Comparison of ENCODE assay signal across 9 cellular contexts in the genomic region with DNA sequence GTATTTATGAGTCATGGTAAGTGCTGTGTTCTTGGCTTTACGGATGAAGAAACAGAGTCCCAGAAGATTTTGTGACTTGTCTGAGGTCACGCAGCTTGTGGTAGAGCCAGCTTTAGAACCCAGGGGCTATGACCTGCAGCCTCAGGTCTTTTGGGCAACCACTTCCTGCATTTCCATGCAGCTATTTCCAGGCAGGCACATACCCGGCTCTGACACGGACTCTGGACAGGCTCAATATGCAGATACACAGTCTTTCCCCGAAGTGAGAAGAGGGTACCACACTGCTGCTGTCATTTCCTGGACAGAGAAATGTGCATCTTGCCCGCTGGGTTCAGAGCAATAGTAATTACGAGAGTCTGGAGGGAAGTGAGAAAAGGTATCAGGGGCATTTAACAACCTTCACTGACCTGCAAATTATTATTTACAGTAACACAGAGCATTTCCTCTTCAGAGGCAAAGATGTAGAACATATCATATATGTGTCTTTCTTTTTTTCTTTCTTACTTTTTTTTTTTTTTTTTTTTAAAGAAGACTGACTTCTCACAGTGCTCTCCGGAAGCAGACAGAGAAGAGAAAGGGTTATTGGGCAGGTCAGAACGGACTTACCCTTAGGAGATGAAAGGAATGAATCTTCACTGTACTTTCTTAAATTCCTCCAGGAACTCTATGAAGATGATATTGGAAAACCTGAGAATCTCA.
DNase-seq lines count a peak whose midpoint lies in the region; ATAC-seq and TF ChIP-seq lines count a peak whose summit lies in the region.
"Had no signal": no experiment of that assay in that cellular context is flagged by ENCODE, and none has a peak within 500 bp of the region (broad histone marks: within the 10 kb centered on the region; RNA-seq: fewer than 3 reads in every experiment).

No MANE protein-coding gene starts in this region.

- DNase-seq in CD4-positive, alpha-beta T cell: peak in 1 of 10 experiments; percentile 1
- DNase-seq in activated CD4-positive, alpha-beta T cell treated with anti-CD3 and anti-CD28 coated beads, Interleukin-2, amount 50 U/mL, for 48 hours: peak; percentile 69 to 80
- peak; percentile 79 for DNase-seq in natural killer cell treated with Interleukin-12 subunit alpha and Interleukin-12 subunit beta and Interleukin-15 and Interleukin-18, amount 100 ng/mL, for 72 hours (ENCODE audit: low spot score)
- DNase-seq in HuH-7 (ENCODE audit: low spot score) (no peak), GM03348 (ENCODE audit: low spot score) (no peak), omental fat pad (ENCODE audit: low spot score) (no peak)

- no peaks in the 10 kb centered on the region for H3K27me3 Mint-ChIP-seq in CD4-positive, alpha-beta T cell
- peaks cover 7% of the 10 kb centered on the region in 2 donors for H3K27me3 Mint-ChIP-seq in natural killer cell treated with Interleukin-12 subunit alpha and Interleukin-12 subunit beta and Interleukin-15 and Interleukin-18, amount 100 ng/mL, for 72 hours

- CTCF ChIA-PET in CD4-positive, alpha-beta T cell (lab: Charles Lee): interaction anchor here (0.6 to 0.8 kb wide), 2 partner anchors 12 to 1218 kb away, joined by 3 to 4 read pairs; no protein-coding TSS in a partner anchor

- H3K4me1 Mint-ChIP-seq in CD4-positive, alpha-beta T cell (ENCODE audit: low read depth): peaks cover 18% of the 10 kb centered on the region
- H3K4me1 Mint-ChIP-seq in natural killer cell treated with Interleukin-12 subunit alpha and Interleukin-12 subunit beta and Interleukin-15 and Interleukin-18, amount 100 ng/mL, for 72 hours (ENCODE audit: low read depth in 2 of 2): peaks cover 33 to 52% of the 10 kb centered on the region in 2 donors

- no peak overlapping the region for H3K27ac ChIP-seq in CD4-positive, alpha-beta T cell (ENCODE audit: low read depth, low read length)
- H3K27ac ChIP-seq: neutrophil had no signal

- POLR2A ChIA-PET in CD4-positive, alpha-beta T cell (lab: Charles Lee): no interaction called here

- H3K9me3 Mint-ChIP-seq in CD4-positive, alpha-beta T cell: no peaks in the 10 kb centered on the region
- H3K9me3 Mint-ChIP-seq in natural killer cell treated with Interleukin-12 subunit alpha and Interleukin-12 subunit beta and Interleukin-15 and Interleukin-18, amount 100 ng/mL, for 72 hours: no peaks in the 10 kb centered on the region

- no peak overlapping the region for H3K27ac Mint-ChIP-seq in CD4-positive, alpha-beta T cell
- peak overlapping the region; percentile 91 to 95 for H3K27ac Mint-ChIP-seq in natural killer cell treated with Interleukin-12 subunit alpha and Interleukin-12 subunit beta and Interleukin-15 and Interleukin-18, amount 100 ng/mL, for 72 hours

- H3K36me3 Mint-ChIP-seq in CD4-positive, alpha-beta T cell (ENCODE audit: low read depth): no peaks in the 10 kb centered on the region
- H3K36me3 Mint-ChIP-seq in natural killer cell treated with Interleukin-12 subunit alpha and Interleukin-12 subunit beta and Interleukin-15 and Interleukin-18, amount 100 ng/mL, for 72 hours: peaks cover 12% of the 10 kb centered on the region

- H3K27me3 ChIP-seq in CD4-positive, alpha-beta T cell (ENCODE audit: control insufficient read depth, insufficient read depth, low read length): no peaks in the 10 kb centered on the region

- ATAC-seq in CD4-positive, alpha-beta T cell (ENCODE audit: poor library complexity): peak; percentile 24
- peak; percentile 98 for ATAC-seq in GM19395 (IDR thresholded peaks at IDR 0.05; ENCODE audit: unreplicated experiment)
- ATAC-seq in HG03378 (IDR thresholded peaks at IDR 0.05; ENCODE audit: unreplicated experiment): peak; percentile 96
- peak; percentile 89 to 93 for ATAC-seq in natural killer cell treated with Interleukin-12 subunit alpha and Interleukin-12 subunit beta and Interleukin-15 and Interleukin-18, amount 100 ng/mL, for 72 hours
- no peak for ATAC-seq in omental fat pad (ENCODE audit: low FRiP score)

- intact Hi-C loops in CD4-positive, alpha-beta T cell (cut with DNase I, micrococcal nuclease): no loop called here

- H3K4me3 Mint-ChIP-seq in CD4-positive, alpha-beta T cell: peak overlapping the region; percentile 74
- peak overlapping the region; percentile 70 for H3K4me3 Mint-ChIP-seq in natural killer cell treated with Interleukin-12 subunit alpha and Interleukin-12 subunit beta and Interleukin-15 and Interleukin-18, amount 100 ng/mL, for 72 hours

- H3K9me3 ChIP-seq in CD4-positive, alpha-beta T cell (ENCODE audit: control insufficient read depth, low read length): no peaks in the 10 kb centered on the region
- H3K9me3 ChIP-seq: neutrophil had no signal

- no peak for TF ChIP-seq CTCF in CD4-positive, alpha-beta T cell (IDR thresholded peaks at IDR 0.05)
- no peak for TF ChIP-seq CTCF in omental fat pad (IDR thresholded peaks at IDR 0.05)

Comparison
In these comparisons a context has a peak if more than half of its experiments do, and no peak if none do; other contexts are left out.
1. DNase-seq: peak in activated CD4-positive, alpha-beta T cell treated with anti-CD3 and anti-CD28 coated beads, Interleukin-2, amount 50 U/mL, for 48 hours (2 of 2) and natural killer cell treated with Interleukin-12 subunit alpha and Interleukin-12 subunit beta and Interleukin-15 and Interleukin-18, amount 100 ng/mL, for 72 hours (single experiment); none in HuH-7 (single experiment), GM03348 (single experiment) and omental fat pad (single experiment).